In genomic region chr4:169657470-169658107, GRCh38 we compare ENCODE assay signal across 20 cellular contexts. TPM values are rescaled to one million over a fixed set of nuclear protein-coding genes. Genes with fewer than 3 reads are reported as not detected.
DNase-seq lines count a peak whose midpoint lies in the region; ATAC-seq, FAIRE-seq and TF ChIP-seq lines count a peak whose summit lies in the region.
"Had no signal": no experiment of that assay in that cellular context is flagged by ENCODE, and none has a peak within 500 bp of the region (broad histone marks: within the 10 kb centered on the region; RNA-seq: fewer than 3 reads in every experiment).

No MANE protein-coding gene starts in this region.

- H3K4me2 ChIP-seq in A549 = peak overlapping the region; percentile 76
- H3K4me2 ChIP-seq: neural progenitor cell had no signal

- POLR2A ChIA-PET in A549 (lab: Yijun Ruan, JAX) = no interaction called here

- peak overlapping the region; percentile 41 for H3K27ac Mint-ChIP-seq in T-helper 17 cell
- H3K27ac Mint-ChIP-seq: activated T-helper 2 cell treated with anti-CD3 and anti-CD28 coated beads, Interferon-gamma antibody, Interleukin-2, Interleukin-4, amounts not matched to agents 10 μg/mL and 5 μg/mL and 100 μg/mL, durations not matched to agents 14 hours and 24 hours and 36 hours; neural progenitor cell had no signal

- no peaks in the 10 kb centered on the region for H3K27me3 Mint-ChIP-seq in T-helper 17 cell

- TF ChIP-seq RAD21 in A549 (conservative IDR thresholded peaks at IDR 0.05 in 1 of 2, IDR thresholded peaks at IDR 0.05 in 1 of 2) = no peak

- peaks cover 22% of the 10 kb centered on the region for H3K4me1 Mint-ChIP-seq in T-helper 17 cell

- ATAC-seq in A549 (no peak), T-helper 17 cell (no peak), HG02970 (IDR thresholded peaks at IDR 0.05; ENCODE audit: low FRiP score, unreplicated experiment) (no peak)

- FAIRE-seq in A549 (lab: Jason Lieb, UNC) (no peak), GM18507 (lab: Jason Lieb, UNC) (peak; percentile 55)
- FAIRE-seq: H1 had no signal

- TF ChIP-seq POLR2A in A549 (IDR thresholded peaks at IDR 0.05; ENCODE audit: low read length) = no peak

- TF ChIP-seq EP300 in A549 (IDR thresholded peaks at IDR 0.05) = no peak

- no peak overlapping the region for H3K4me3 Mint-ChIP-seq in T-helper 17 cell
- H3K4me3 Mint-ChIP-seq: neural progenitor cell had no signal

- DNase-seq in A549 (ENCODE audit: low read depth in 1 of 2, low spot score in 1 of 2) (no peak), GM18507 (ENCODE audit: extremely low spot score, insufficient read length, low read depth) (no peak), T-helper 17 cell (no peak), midbrain (lab: John Stamatoyannopoulos, UW) (peak; percentile 8), NCI-H2029 treated with DMSO at 0.1 percent for 48 hours (lab: John Stamatoyannopoulos, UW) (no peak), HUDEP-2 (lab: John Stamatoyannopoulos, UW; ENCODE audit: unreplicated experiment in 76 of 76) (no peak)
- no peak for DNase-seq in NK-92 treated with Interleukin-12 subunit alpha and Interleukin-12 subunit beta, amount 100 ng/mL, for 24 hours (lab: John Stamatoyannopoulos, UW)
- DNase-seq: activated CD4-positive, alpha-beta T cell treated with anti-CD3 and anti-CD28 coated beads for 48 hours; DND-41; dorsolateral prefrontal cortex; erythroblast; Kasumi-1; SHP77; stimulated activated CD4-positive, alpha-beta T cell treated with anti-CD3 and anti-CD28 coated beads, Interleukin-2, amount 100 ng/mL, for 48 hours; stimulated activated naive CD4-positive, alpha-beta T cell treated with Interleukin-2 at 50 U/mL for 16 hours had no signal

- no peak overlapping the region for H3K4me3 ChIP-seq in A549
- H3K4me3 ChIP-seq: dorsolateral prefrontal cortex, neural progenitor cell, prostate gland had no signal

- H3K9me3 ChIP-seq in A549 (no peaks in the 10 kb centered on the region), T-helper 17 cell (ENCODE audit: control insufficient read depth, low read length, poor library complexity, severe bottlenecking) (no peaks in the 10 kb centered on the region)
- H3K9me3 ChIP-seq: prostate gland had no signal

- peaks cover 23% of the 10 kb centered on the region; the same call in 2 of the 3 replicates for H3K4me1 ChIP-seq in A549

- no peak for TF ChIP-seq CTCF in A549 (IDR thresholded peaks at IDR 0.05)

- CTCF ChIA-PET in A549 (lab: Yijun Ruan, JAX) = no interaction called here

- WGBS in A549 (ENCODE audit: missing lambda C conversion rate) = 70% methylated on average over 3 of the region's 3 CpGs

- H3K36me3 Mint-ChIP-seq in T-helper 17 cell (ENCODE audit: low read depth) = peaks cover 6% of the 10 kb centered on the region

- peak overlapping the region in 1 of 2 experiments; percentile 26; a peak in 2 of 6 replicates for H3K27ac ChIP-seq in A549
- H3K27ac ChIP-seq: neural progenitor cell had no signal

TF ChIP-seq in A549, 52 proteins besides CTCF, POLR2A, EP300 and RAD21:
- TF ChIP-seq CBX8 (IDR thresholded peaks at IDR 0.05) (no peak), RCOR1 (IDR thresholded peaks at IDR 0.05; ENCODE audit: low read depth, low read length) (no peak), BCL3 (IDR thresholded peaks at IDR 0.05) (no peak), FOSL2 (IDR thresholded peaks at IDR 0.05) (no peak), FOSL2 (CRISPR knock-in tag; IDR thresholded peaks at IDR 0.05) (no peak), KDM5A (IDR thresholded peaks at IDR 0.05) (no peak), MAZ (IDR thresholded peaks at IDR 0.05; ENCODE audit: borderline replicate concordance, low read depth, low read length) (no peak), RNF2 (IDR thresholded peaks at IDR 0.05; ENCODE audit: borderline replicate concordance, low read depth) (no peak), RARB (CRISPR knock-in tag; IDR thresholded peaks at IDR 0.05) (no peak), JUN (IDR thresholded peaks at IDR 0.05) (no peak), PBX3 (IDR thresholded peaks at IDR 0.05) (no peak), POLR2AphosphoS2 (conservative IDR thresholded peaks at IDR 0.05; ENCODE audit: low read length) (no peak), ZC3H11A (IDR thresholded peaks at IDR 0.05) (no peak)
- TF ChIP-seq, protein P1, sequence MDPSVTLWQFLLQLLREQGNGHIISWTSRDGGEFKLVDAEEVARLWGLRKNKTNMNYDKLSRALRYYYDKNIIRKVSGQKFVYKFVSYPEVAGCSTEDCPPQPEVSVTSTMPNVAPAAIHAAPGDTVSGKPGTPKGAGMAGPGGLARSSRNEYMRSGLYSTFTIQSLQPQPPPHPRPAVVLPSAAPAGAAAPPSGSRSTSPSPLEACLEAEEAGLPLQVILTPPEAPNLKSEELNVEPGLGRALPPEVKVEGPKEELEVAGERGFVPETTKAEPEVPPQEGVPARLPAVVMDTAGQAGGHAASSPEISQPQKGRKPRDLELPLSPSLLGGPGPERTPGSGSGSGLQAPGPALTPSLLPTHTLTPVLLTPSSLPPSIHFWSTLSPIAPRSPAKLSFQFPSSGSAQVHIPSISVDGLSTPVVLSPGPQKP (IDR thresholded peaks at IDR 0.05; ENCODE audit: low read depth, low read length) = no peak
- TF ChIP-seq, protein P2, sequence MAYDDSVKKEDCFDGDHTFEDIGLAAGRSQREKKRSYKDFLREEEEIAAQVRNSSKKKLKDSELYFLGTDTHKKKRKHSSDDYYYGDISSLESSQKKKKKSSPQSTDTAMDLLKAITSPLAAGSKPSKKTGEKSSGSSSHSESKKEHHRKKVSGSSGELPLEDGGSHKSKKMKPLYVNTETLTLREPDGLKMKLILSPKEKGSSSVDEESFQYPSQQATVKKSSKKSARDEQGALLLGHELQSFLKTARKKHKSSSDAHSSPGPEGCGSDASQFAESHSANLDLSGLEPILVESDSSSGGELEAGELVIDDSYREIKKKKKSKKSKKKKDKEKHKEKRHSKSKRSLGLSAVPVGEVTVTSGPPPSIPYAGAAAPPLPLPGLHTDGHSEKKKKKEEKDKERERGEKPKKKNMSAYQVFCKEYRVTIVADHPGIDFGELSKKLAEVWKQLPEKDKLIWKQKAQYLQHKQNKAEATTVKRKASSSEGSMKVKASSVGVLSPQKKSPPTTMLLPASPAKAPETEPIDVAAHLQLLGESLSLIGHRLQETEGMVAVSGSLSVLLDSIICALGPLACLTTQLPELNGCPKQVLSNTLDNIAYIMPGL (CRISPR knock-in tag; IDR thresholded peaks at IDR 0.05; ENCODE audit: borderline replicate concordance) = no peak
- TF ChIP-seq, protein P3, sequence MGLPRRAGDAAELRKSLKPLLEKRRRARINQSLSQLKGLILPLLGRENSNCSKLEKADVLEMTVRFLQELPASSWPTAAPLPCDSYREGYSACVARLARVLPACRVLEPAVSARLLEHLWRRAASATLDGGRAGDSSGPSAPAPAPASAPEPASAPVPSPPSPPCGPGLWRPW (IDR thresholded peaks at IDR 0.05) = no peak

RNA-seq across cellular contexts. Expression of gene CLCN3, which starts 37.2 kb away (rescaled TPM):
- 41.1 and 53.6 TPM in 2 replicates for polyA plus RNA-seq in A549 (2011; rRNA removed)
- polyA plus RNA-seq in A549 (2012; cell fraction: cytosol; rRNA removed) = 3.9 and 5.1 TPM in 2 replicates
- 2.7 and 3.4 TPM in 2 replicates for polyA plus RNA-seq in A549 (2012; cell fraction: nucleus; rRNA removed)
- polyA plus RNA-seq in A549 (2017; fragmentation: RNase III; extraction: RNeasy Plus Mini Kit Qiagen cat#74134 plus additional on column Dnase treatment) = 18.1 to 20.2 TPM (median 18.8 TPM) in 3 replicates
- 36.9 and 38.9 TPM in 2 replicates for polyA minus RNA-seq in A549 (2011; rRNA and poly(A)+ RNA removed)
- 10 to 100 TPM; 18.4 to 27.3 TPM for total RNA-seq in T-helper 17 cell

RNA-seq across cellular contexts. Expression of gene NEK1, which starts 45.2 kb away (rescaled TPM):
- 4.0 and 5.8 TPM in 2 replicates for polyA plus RNA-seq in A549 (2011; rRNA removed)
- 0.69 and 0.73 TPM in 2 replicates for polyA plus RNA-seq in A549 (2012; cell fraction: cytosol; rRNA removed)
- polyA plus RNA-seq in A549 (2012; cell fraction: nucleus; rRNA removed) = 1.1 and 1.4 TPM in 2 replicates
- 3.2 to 3.6 TPM (median 3.2 TPM) in 3 replicates for polyA plus RNA-seq in A549 (2017; fragmentation: RNase III; extraction: RNeasy Plus Mini Kit Qiagen cat#74134 plus additional on column Dnase treatment)
- polyA minus RNA-seq in A549 (2011; rRNA and poly(A)+ RNA removed) = 4.7 and 6.4 TPM in 2 replicates
- total RNA-seq in T-helper 17 cell = 10 to 100 TPM; 11.8 to 13.5 TPM
